35 cellular contexts compared by ENCODE assay signal in the genomic region with DNA sequence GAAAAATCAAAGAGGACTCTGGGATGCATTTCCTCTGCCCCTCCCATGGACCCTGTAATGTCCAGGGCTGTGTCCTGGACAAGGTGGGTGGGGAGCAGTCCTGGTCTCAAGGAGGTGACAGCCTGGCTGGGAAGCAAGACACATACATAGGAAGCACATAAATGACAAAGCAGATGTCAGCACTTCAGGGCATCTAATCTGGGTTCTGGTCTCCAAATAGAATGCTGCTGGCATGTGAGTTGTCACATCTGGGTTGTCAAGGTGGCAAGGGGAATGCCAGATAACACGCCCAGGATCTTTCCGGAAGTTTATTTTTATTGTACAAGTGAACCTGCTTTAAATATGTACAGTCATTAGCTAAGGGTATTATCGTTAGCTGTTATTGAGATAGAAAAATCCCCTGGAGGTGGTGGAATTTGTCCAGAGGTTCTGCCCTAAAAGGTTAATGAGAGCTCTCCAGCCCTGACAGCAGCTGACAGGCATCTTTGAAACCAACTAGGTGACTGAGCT. TPM values are rescaled to one million over a fixed set of nuclear protein-coding genes. Genes with fewer than 3 reads are reported as not detected.
"Had no signal": no experiment of that assay in that cellular context is flagged by ENCODE, and none has a peak within 500 bp of the region (broad histone marks: within the 10 kb centered on the region; RNA-seq: fewer than 3 reads in every experiment).

No MANE protein-coding gene starts in this region.

- H3K9ac ChIP-seq: parathyroid adenoma had no signal

- H3K4me2 ChIP-seq: smooth muscle cell had no signal

- FAIRE-seq: endometrium had no signal

- ATAC-seq: activated CD4-positive, alpha-beta T cell treated with anti-CD3 and anti-CD28 coated beads for 36 hours; activated CD8-positive, alpha-beta memory T cell treated with anti-CD3 and anti-CD28 coated beads, Interleukin-2, amount 10 ng/mL, durations not matched to agents 7 days and 5 days; activated CD8-positive, alpha-beta T cell treated with anti-CD3 and anti-CD28 coated beads, Interleukin-2, amount 10 ng/mL, durations not matched to agents 7 days and 5 days; activated naive CD4-positive, alpha-beta T cell treated with anti-CD3 and anti-CD28 coated beads, Interleukin-2, amount 50 U/mL, for 72 hours; activated T-cell treated with anti-CD3 and anti-CD28 coated beads, Interleukin-2, amount 50 U/mL, for 72 hours; naive thymus-derived CD4-positive, alpha-beta T cell; psoas muscle; stimulated activated memory B cell treated with anti-CD40 and anti-IgM and Interleukin-4, amounts not matched to agents 10 μg/mL and 1 μg/mL and 100 μg/mL, for 72 hours; upper lobe of right lung had no signal

- H3K36me3 ChIP-seq: cardiac muscle cell, colonic mucosa, heart right ventricle, sigmoid colon, stomach, thyroid gland, upper lobe of right lung had no signal

- H3K9me3 ChIP-seq: colonic mucosa, heart right ventricle, psoas muscle, sigmoid colon, stomach, thyroid gland, upper lobe of right lung had no signal

- H3K27ac ChIP-seq: cardiac muscle cell, colonic mucosa, heart right ventricle, parathyroid adenoma, psoas muscle, sigmoid colon, stomach, thyroid gland, upper lobe of right lung had no signal

- DNase-seq: activated CD4-positive, alpha-beta T cell treated with anti-CD3 and anti-CD28 coated beads for 36 hours; activated CD4-positive, CD25-positive, alpha-beta regulatory T cell; activated CD8-positive, alpha-beta memory T cell treated with anti-CD3 and anti-CD28 coated beads, Interleukin-2, amount 10 ng/mL, durations not matched to agents 7 days and 5 days; activated CD8-positive, alpha-beta T cell treated with anti-CD3 and anti-CD28 coated beads, Interleukin-2, amount 10 ng/mL, durations not matched to agents 7 days and 5 days; activated naive CD4-positive, alpha-beta T cell; activated T-cell treated with anti-CD3 and anti-CD28 coated beads, Interleukin-2, amount 50 U/mL, for 72 hours; cerebellar nuclear complex; colonic mucosa; effector CD8-positive, alpha-beta T cell; heart right ventricle; kidney glomerular epithelial cell; naive thymus-derived CD4-positive, alpha-beta T cell; occipital lobe; psoas muscle; sigmoid colon; stimulated activated CD4-positive, alpha-beta T cell treated with anti-CD3 and anti-CD28 coated beads, Interleukin-1b, Interleukin-23, amount 100 ng/mL, for 48 hours; stimulated activated CD4-positive, alpha-beta T cell treated with anti-CD3 and anti-CD28 coated beads, Interleukin-4, amount 100 ng/mL, for 4 hours; stimulated activated CD8-positive, alpha-beta memory T cell treated with anti-CD3 and anti-CD28 coated beads, Interleukin-4, amount 100 ng/mL, for 48 hours; stomach; T-helper 1 cell; upper lobe of right lung had no signal

- H3K27me3 ChIP-seq: cardiac muscle cell, colonic mucosa, heart right ventricle, sigmoid colon, stomach, thyroid gland, upper lobe of right lung had no signal

- H3K4me3 ChIP-seq: cardiac muscle cell, colonic mucosa, heart right ventricle, psoas muscle, sigmoid colon, smooth muscle cell, stomach, thyroid gland, upper lobe of right lung had no signal

- H2AFZ ChIP-seq: parathyroid adenoma had no signal

- H3K4me1 ChIP-seq: colonic mucosa, parathyroid adenoma, psoas muscle, sigmoid colon had no signal

- H3K79me2 ChIP-seq: parathyroid adenoma had no signal

RNA-seq across cellular contexts. Expression of a gene that starts 5.6 kb away (rescaled TPM):
- total RNA-seq: activated CD4-positive, alpha-beta T cell treated with anti-CD3 and anti-CD28 coated beads for 36 hours; activated CD8-positive, alpha-beta memory T cell treated with anti-CD3 and anti-CD28 coated beads, Interleukin-2, amount 10 ng/mL, durations not matched to agents 7 days and 5 days; activated CD8-positive, alpha-beta T cell treated with anti-CD3 and anti-CD28 coated beads, Interleukin-2, amount 10 ng/mL, durations not matched to agents 7 days and 5 days; activated naive CD4-positive, alpha-beta T cell treated with anti-CD3 and anti-CD28 coated beads, Interleukin-2, amount 50 U/mL, for 72 hours; activated T-cell treated with anti-CD3 and anti-CD28 coated beads, Interleukin-2, amount 50 U/mL, for 72 hours; cardiac muscle cell; colonic mucosa; dermis microvascular lymphatic vessel endothelial cell; epithelial cell of proximal tubule; fibroblast of lung; fibroblast of villous mesenchyme; heart right ventricle; liver; mesothelial cell of epicardium; naive thymus-derived CD4-positive, alpha-beta T cell; occipital lobe; psoas muscle; sigmoid colon; smooth muscle cell; stomach; thyroid gland; upper lobe of right lung had no signal
- polyA plus RNA-seq: cardiac muscle cell; fibroblast of lung; heart right ventricle; liver; naive thymus-derived CD4-positive, alpha-beta T cell; neural cell; psoas muscle; sigmoid colon; smooth muscle cell; stomach had no signal

RNA-seq across cellular contexts. Expression of a gene that starts 14.4 kb away (rescaled TPM):
- total RNA-seq: activated CD4-positive, alpha-beta T cell treated with anti-CD3 and anti-CD28 coated beads for 36 hours; activated CD8-positive, alpha-beta memory T cell treated with anti-CD3 and anti-CD28 coated beads, Interleukin-2, amount 10 ng/mL, durations not matched to agents 7 days and 5 days; activated CD8-positive, alpha-beta T cell treated with anti-CD3 and anti-CD28 coated beads, Interleukin-2, amount 10 ng/mL, durations not matched to agents 7 days and 5 days; activated naive CD4-positive, alpha-beta T cell treated with anti-CD3 and anti-CD28 coated beads, Interleukin-2, amount 50 U/mL, for 72 hours; activated T-cell treated with anti-CD3 and anti-CD28 coated beads, Interleukin-2, amount 50 U/mL, for 72 hours; cardiac muscle cell; colonic mucosa; dermis microvascular lymphatic vessel endothelial cell; epithelial cell of proximal tubule; fibroblast of lung; fibroblast of villous mesenchyme; heart right ventricle; liver; occipital lobe; psoas muscle; sigmoid colon; stomach; thyroid gland; upper lobe of right lung had no signal
- polyA plus RNA-seq: cardiac muscle cell; fibroblast of lung; heart right ventricle; liver; naive thymus-derived CD4-positive, alpha-beta T cell; neural cell; psoas muscle had no signal

RNA-seq across cellular contexts. Expression of a gene that starts 20.7 kb away (rescaled TPM):
- total RNA-seq: activated CD4-positive, alpha-beta T cell treated with anti-CD3 and anti-CD28 coated beads for 36 hours; activated CD8-positive, alpha-beta memory T cell treated with anti-CD3 and anti-CD28 coated beads, Interleukin-2, amount 10 ng/mL, durations not matched to agents 7 days and 5 days; activated CD8-positive, alpha-beta T cell treated with anti-CD3 and anti-CD28 coated beads, Interleukin-2, amount 10 ng/mL, durations not matched to agents 7 days and 5 days; activated naive CD4-positive, alpha-beta T cell treated with anti-CD3 and anti-CD28 coated beads, Interleukin-2, amount 50 U/mL, for 72 hours; activated T-cell treated with anti-CD3 and anti-CD28 coated beads, Interleukin-2, amount 50 U/mL, for 72 hours; cardiac muscle cell; colonic mucosa; dermis microvascular lymphatic vessel endothelial cell; epithelial cell of proximal tubule; fibroblast of lung; fibroblast of villous mesenchyme; heart right ventricle; liver; mesothelial cell of epicardium; naive thymus-derived CD4-positive, alpha-beta T cell; occipital lobe; psoas muscle; sigmoid colon; smooth muscle cell; stomach; thyroid gland; upper lobe of right lung had no signal
- polyA plus RNA-seq: cardiac muscle cell; fibroblast of lung; heart right ventricle; liver; naive thymus-derived CD4-positive, alpha-beta T cell; neural cell; psoas muscle; sigmoid colon; smooth muscle cell; stomach had no signal

RNA-seq across cellular contexts. Expression of a gene that starts 54.0 kb away (rescaled TPM):
- total RNA-seq: cardiac muscle cell, dermis microvascular lymphatic vessel endothelial cell, fibroblast of lung, fibroblast of villous mesenchyme, mesothelial cell of epicardium, occipital lobe had no signal
- polyA plus RNA-seq: cardiac muscle cell; naive thymus-derived CD4-positive, alpha-beta T cell; neural cell had no signal
